10 cellular contexts compared by ENCODE assay signal in the genomic region with DNA sequence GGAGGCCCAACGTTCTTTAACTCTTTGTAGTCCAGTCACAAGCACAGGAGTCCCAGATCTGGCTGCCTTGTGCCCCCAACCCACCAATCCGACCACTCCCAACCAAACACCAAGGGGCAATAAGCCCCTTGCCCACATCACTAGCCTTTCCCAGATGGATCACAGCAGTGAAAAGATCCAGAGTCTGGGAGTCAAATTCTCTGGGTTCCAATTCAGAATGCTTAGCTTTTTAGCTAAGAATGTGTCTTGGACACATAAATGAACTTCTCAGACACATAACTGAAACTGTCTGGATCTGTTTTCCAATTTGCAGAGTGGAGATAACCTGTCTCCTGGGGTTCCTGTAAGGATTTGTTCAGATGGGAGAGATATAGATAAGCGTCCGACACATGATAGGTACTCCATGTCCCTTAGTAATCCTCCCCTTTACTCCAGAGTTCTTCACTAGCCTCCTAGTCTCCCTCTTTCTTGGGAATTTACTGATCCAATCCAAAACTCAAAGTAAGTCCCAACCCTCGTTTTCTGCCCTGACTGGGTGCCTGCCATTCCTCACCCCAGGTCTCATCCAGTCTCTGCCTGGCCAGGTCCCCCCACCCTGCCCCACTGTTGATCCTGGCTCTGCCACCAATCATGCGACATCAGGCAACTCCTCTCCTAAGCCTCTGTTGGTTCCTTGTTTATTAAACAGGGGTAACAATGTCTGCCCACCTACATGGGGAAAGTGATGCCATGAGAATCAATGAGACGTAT. TPM values are rescaled to one million over a fixed set of nuclear protein-coding genes. Genes with fewer than 3 reads are reported as not detected.
A peak's percentile ranks its signal among the peaks of the same experiment; 100 is the strongest.
DNase-seq lines count a peak whose midpoint lies in the region; ATAC-seq and TF ChIP-seq lines count a peak whose summit lies in the region.
"Had no signal": no experiment of that assay in that cellular context is flagged by ENCODE, and none has a peak within 500 bp of the region (broad histone marks: within the 10 kb centered on the region; RNA-seq: fewer than 3 reads in every experiment).

No MANE protein-coding gene starts in this region.

- H3K36me3 Mint-ChIP-seq in activated naive CD4-positive, alpha-beta T cell treated with anti-CD3 and anti-CD28 coated beads for 36 hours (ENCODE audit: low read depth): peaks cover 5% of the 10 kb centered on the region

- in situ Hi-C loops in mammary epithelial cell (cut with MboI; ENCODE audit: low sequenced_read_pairs in 2 of 2): no loop called here

- H3K4me1 Mint-ChIP-seq in activated naive CD4-positive, alpha-beta T cell treated with anti-CD3 and anti-CD28 coated beads for 36 hours (ENCODE audit: low read depth): peaks cover 43% of the 10 kb centered on the region

- TF ChIP-seq POLR2A in right lobe of liver (IDR thresholded peaks at IDR 0.05) (peak; percentile 0), tibial nerve (IDR thresholded peaks at IDR 0.05) (no peak)

- H4K20me1 ChIP-seq in mammary epithelial cell (ENCODE audit: insufficient read depth, low read length): no peaks in the 10 kb centered on the region

- ATAC-seq in right lobe of liver: no peak
- no peak for ATAC-seq in GM21528 (IDR thresholded peaks at IDR 0.05; ENCODE audit: low FRiP score, unreplicated experiment)

- intact Hi-C loops in mammary epithelial cell (cut with micrococcal nuclease) (no loop called here), right lobe of liver (cut with DNase I) (no loop called here)
- intact Hi-C loops in activated naive CD4-positive, alpha-beta T cell treated with anti-CD3 and anti-CD28 coated beads for 36 hours (cut with micrococcal nuclease): no loop called here

- CTCF ChIA-PET in mammary epithelial cell (lab: Charles Lee; ENCODE audit: low non-redundant PET): interaction anchor here (0.8 kb wide), 1 partner anchor 13 kb away, joined by 3 read pairs; no protein-coding TSS in a partner anchor
- CTCF ChIA-PET in activated naive CD4-positive, alpha-beta T cell treated with anti-CD3 and anti-CD28 coated beads for 36 hours (lab: Charles Lee): interaction anchor here (1.1 to 2.9 kb wide), 3 partner anchors 9 to 123 kb away, joined by 3 to 14 read pairs (median 4); no protein-coding TSS in a partner anchor

- H3K79me2 ChIP-seq in mammary epithelial cell (ENCODE audit: insufficient read depth, low read length): peaks cover 64% of the 10 kb centered on the region

- H3K9me3 Mint-ChIP-seq in activated naive CD4-positive, alpha-beta T cell treated with anti-CD3 and anti-CD28 coated beads for 36 hours: no peaks in the 10 kb centered on the region

- H3K9me3 ChIP-seq in mammary epithelial cell (replicated peaks; ENCODE audit: insufficient read depth, low read length): no peaks in the 10 kb centered on the region
- no peaks in the 10 kb centered on the region for H3K9me3 ChIP-seq in right lobe of liver
- H3K9me3 ChIP-seq in tibial nerve: no peaks in the 10 kb centered on the region

- H3K9ac ChIP-seq in mammary epithelial cell (ENCODE audit: insufficient read depth, low read length): peak overlapping the region; percentile 92

- peak overlapping the region; percentile 91 for H3K4me2 ChIP-seq in mammary epithelial cell (ENCODE audit: insufficient read depth, low read depth, low read length)

- peaks cover 17% of the 10 kb centered on the region for H3K36me3 ChIP-seq in mammary epithelial cell (ENCODE audit: insufficient read depth, low read length)
- H3K36me3 ChIP-seq in right lobe of liver: no peaks in the 10 kb centered on the region
- H3K36me3 ChIP-seq in tibial nerve: no peaks in the 10 kb centered on the region

- peaks cover 61% of the 10 kb centered on the region for H3K4me1 ChIP-seq in mammary epithelial cell (ENCODE audit: insufficient read depth, low read length)
- H3K4me1 ChIP-seq in right lobe of liver: peaks cover 0 to 36% (median 14%) of the 10 kb centered on the region in 4 donors
- peaks cover 4 to 80% (median 51%) of the 10 kb centered on the region in 4 donors for H3K4me1 ChIP-seq in tibial nerve

- peak; percentile 27 for DNase-seq in NCI-H2227 (lab: John Stamatoyannopoulos, UW; ENCODE audit: unreplicated experiment)
- DNase-seq in NCI-H2227 treated with DMSO at 0.1 percent for 48 hours (lab: John Stamatoyannopoulos, UW): no peak
- DNase-seq in mammary epithelial cell: peak; percentile 20
- no peak for DNase-seq in right lobe of liver
- no peak for DNase-seq in tibial nerve (ENCODE audit: low spot score in 2 of 2)
- no peak for DNase-seq in activated naive CD4-positive, alpha-beta T cell treated with anti-CD3 and anti-CD28 coated beads for 36 hours
- DNase-seq in NOMO-1 (lab: John Stamatoyannopoulos, UW; ENCODE audit: unreplicated experiment in 2 of 2): no peak

- no peak overlapping the region for H3K4me3 Mint-ChIP-seq in activated naive CD4-positive, alpha-beta T cell treated with anti-CD3 and anti-CD28 coated beads for 36 hours
- H3K4me3 Mint-ChIP-seq: activated CD4-positive, alpha-beta T cell treated with anti-CD3 and anti-CD28 coated beads, Interleukin-2, amount 10 ng/mL, durations not matched to agents 24 days and 14 days had no signal

- H3K4me3 ChIP-seq in mammary epithelial cell (replicated peaks in 1 of 3; ENCODE audit: insufficient read depth in 1 of 3, low read depth in 2 of 3, low read length in 3 of 3) (peak overlapping the region; percentile 40 to 73 (median 66)), right lobe of liver (peak overlapping the region; percentile 92 to 100 (median 99)), tibial nerve (peak overlapping the region; percentile 62 to 89 (median 88))

- TF ChIP-seq CTCF in mammary epithelial cell (conservative IDR thresholded peaks at IDR 0.05 in 1 of 2, IDR thresholded peaks at IDR 0.05 in 1 of 2; ENCODE audit: extremely low read depth in 1 of 2, insufficient read depth in 1 of 2, low read depth in 1 of 2, low read length in 2 of 2) (no peak), right lobe of liver (IDR thresholded peaks at IDR 0.05) (no peak), tibial nerve (IDR thresholded peaks at IDR 0.05) (no peak)

- BruUV-seq in mammary epithelial cell (replicated peaks; lab: Mats Ljungman, UMichigan): no TSS peak

- no peak overlapping the region for H2AFZ ChIP-seq in mammary epithelial cell (ENCODE audit: low read depth, low read length)

- H3K27ac Mint-ChIP-seq in activated naive CD4-positive, alpha-beta T cell treated with anti-CD3 and anti-CD28 coated beads for 36 hours: no peak overlapping the region

- H3K27ac ChIP-seq in mammary epithelial cell (ENCODE audit: insufficient read depth, low read depth, low read length) (peak overlapping the region; percentile 70), right lobe of liver (peak overlapping the region; percentile 99 to 100 (median 99)), tibial nerve (peak overlapping the region; percentile 97 to 99 (median 99))

- H3K27me3 ChIP-seq in mammary epithelial cell (ENCODE audit: insufficient read depth, low read length): no peaks in the 10 kb centered on the region
- H3K27me3 ChIP-seq in right lobe of liver: no peaks in the 10 kb centered on the region
- no peaks in the 10 kb centered on the region for H3K27me3 ChIP-seq in tibial nerve

- WGBS in mammary epithelial cell (ENCODE audit: low coverage, missing lambda C conversion rate): 40% methylated on average over 6 of the region's 7 CpGs
- 47% methylated on average over 5 of the region's 7 CpGs for WGBS in right lobe of liver (ENCODE audit: insufficient coverage, low coverage, low lambda C conversion rate, missing lambda C conversion rate)
- 38% methylated on average over 7 of the region's 7 CpGs for WGBS in tibial nerve, 2 donors

- dilution Hi-C loops in mammary epithelial cell (cut with HindIII; ENCODE audit: low sequenced_read_pairs): no loop called here

- no peaks in the 10 kb centered on the region for H3K27me3 Mint-ChIP-seq in activated naive CD4-positive, alpha-beta T cell treated with anti-CD3 and anti-CD28 coated beads for 36 hours (ENCODE audit: low read depth)
- H3K27me3 Mint-ChIP-seq: activated CD4-positive, alpha-beta T cell treated with anti-CD3 and anti-CD28 coated beads, Interleukin-2, amount 10 ng/mL, durations not matched to agents 24 days and 14 days had no signal

- TF ChIP-seq EP300 in tibial nerve (IDR thresholded peaks at IDR 0.05): no peak

RNA-seq across cellular contexts. Expression of gene TNFRSF1A, which starts 0.4 kb away (rescaled TPM):
- total RNA-seq in mammary epithelial cell (100 to 1,000 TPM; 107 to 195 TPM), right lobe of liver (100 to 1,000 TPM in 4 of 6 experiments, 10 to 100 TPM in 2; 70.6 to 199 (median 117) TPM), tibial nerve (100 to 1,000 TPM; 196 to 437 (median 306) TPM)
- 87.6 TPM for polyA plus RNA-seq in mammary epithelial cell
- 191 TPM for polyA minus RNA-seq in mammary epithelial cell
- 10 to 100 TPM; 38.1 to 41.3 TPM for total RNA-seq in activated naive CD4-positive, alpha-beta T cell treated with anti-CD3 and anti-CD28 coated beads for 36 hours

RNA-seq across cellular contexts. Expression of gene PLEKHG6, which starts 31.8 kb away (rescaled TPM):
- total RNA-seq in mammary epithelial cell (1 to 10 TPM; 2.2 to 3.3 TPM), right lobe of liver (1 to 10 TPM; 2.3 to 5.5 (median 3.3) TPM), tibial nerve (10 to 100 TPM in 1 of 4 donors, 1 to 10 TPM in 2, not detected in 1; 2.9 to 15.3 (median 7.6) TPM)
- polyA plus RNA-seq in mammary epithelial cell: 2.1 TPM
- polyA minus RNA-seq in mammary epithelial cell: not detected
- not detected for total RNA-seq in activated naive CD4-positive, alpha-beta T cell treated with anti-CD3 and anti-CD28 coated beads for 36 hours
- total RNA-seq: A172; activated CD4-positive, alpha-beta T cell treated with anti-CD3 and anti-CD28 coated beads, Interleukin-2, amount 10 ng/mL, durations not matched to agents 24 days and 14 days had no signal

RNA-seq across cellular contexts. Expression of gene SCNN1A, which starts 33.0 kb away (rescaled TPM):
- total RNA-seq in mammary epithelial cell (100 to 1,000 TPM; 171 to 202 TPM), right lobe of liver (1 to 10 TPM; 2.1 to 9.5 (median 6.0) TPM), tibial nerve (10 to 100 TPM; 15.9 to 46.5 (median 18.8) TPM)
- polyA plus RNA-seq in mammary epithelial cell: 174 TPM
- 383 TPM for polyA minus RNA-seq in mammary epithelial cell
- total RNA-seq in activated naive CD4-positive, alpha-beta T cell treated with anti-CD3 and anti-CD28 coated beads for 36 hours: under 1 TPM; 0.20 to 0.67 TPM
- total RNA-seq: activated CD4-positive, alpha-beta T cell treated with anti-CD3 and anti-CD28 coated beads, Interleukin-2, amount 10 ng/mL, durations not matched to agents 24 days and 14 days had no signal

RNA-seq across cellular contexts. Expression of gene LTBR, which starts 41.6 kb away (rescaled TPM):
- total RNA-seq in mammary epithelial cell (100 to 1,000 TPM; 134 to 149 TPM), right lobe of liver (100 to 1,000 TPM in 3 of 6 experiments, 10 to 100 TPM in 3; 83.8 to 235 (median 103) TPM), tibial nerve (100 to 1,000 TPM; 119 to 234 (median 151) TPM)
- polyA plus RNA-seq in mammary epithelial cell: 119 TPM
- polyA minus RNA-seq in mammary epithelial cell: 89.5 TPM
- total RNA-seq in activated naive CD4-positive, alpha-beta T cell treated with anti-CD3 and anti-CD28 coated beads for 36 hours: 1 to 10 TPM; 2.1 to 3.1 TPM
- total RNA-seq: A172 had no signal

Comparison
In these comparisons a context has a peak if more than half of its experiments do, and no peak if none do; other contexts are left out.
1. DNase-seq: peak in NCI-H2227 (single experiment) and mammary epithelial cell (single experiment); none in NCI-H2227 treated with DMSO at 0.1 percent for 48 hours (single experiment), right lobe of liver (0 of 3), tibial nerve (0 of 2), activated naive CD4-positive, alpha-beta T cell treated with anti-CD3 and anti-CD28 coated beads for 36 hours (single experiment) and NOMO-1 (0 of 2).
2. Peak in every context shown above with its lines, with median percentiles within 50 percentile points of each other: H3K27ac ChIP-seq and H3K4me3 ChIP-seq.